ENCODE assay signal across 1 cellular context in genomic region chr3:126962756-126963155, GRCh38.
TF ChIP-seq lines count a peak whose summit lies in the region.

No MANE protein-coding gene starts in this region.

TF ChIP-seq in HepG2, 621 proteins besides CTCF, POLR2A, EP300 and RAD21 (continued from another document):
- no peak for TF ChIP-seq HMGXB3 (CRISPR knock-in tag; IDR thresholded peaks at IDR 0.05; ENCODE audit: borderline replicate concordance)
- no peak for TF ChIP-seq ZNF737 (CRISPR knock-in tag; IDR thresholded peaks at IDR 0.05; ENCODE audit: borderline replicate concordance)
- no peak for TF ChIP-seq AHR (CRISPR knock-in tag; IDR thresholded peaks at IDR 0.05)
- no peak for TF ChIP-seq NR3C1 (CRISPR knock-in tag; IDR thresholded peaks at IDR 0.05)
- TF ChIP-seq, protein P1, sequence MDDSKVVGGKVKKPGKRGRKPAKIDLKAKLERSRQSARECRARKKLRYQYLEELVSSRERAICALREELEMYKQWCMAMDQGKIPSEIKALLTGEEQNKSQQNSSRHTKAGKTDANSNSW (CRISPR knock-in tag; IDR thresholded peaks at IDR 0.05; ENCODE audit: borderline replicate concordance) = no peak
- TF ChIP-seq HOXA9 (CRISPR knock-in tag; IDR thresholded peaks at IDR 0.05; ENCODE audit: borderline replicate concordance) = no peak
- TF ChIP-seq EEA1 (CRISPR knock-in tag; IDR thresholded peaks at IDR 0.05; ENCODE audit: borderline replicate concordance) = no peak
- no peak for TF ChIP-seq SRSF4 (IDR thresholded peaks at IDR 0.05; ENCODE audit: low read depth, low read length, poor library complexity, severe bottlenecking)
TF ChIP-seq in HepG2: peak in this region for 0.
